8 cellular contexts compared by ENCODE assay signal in the genomic region with DNA sequence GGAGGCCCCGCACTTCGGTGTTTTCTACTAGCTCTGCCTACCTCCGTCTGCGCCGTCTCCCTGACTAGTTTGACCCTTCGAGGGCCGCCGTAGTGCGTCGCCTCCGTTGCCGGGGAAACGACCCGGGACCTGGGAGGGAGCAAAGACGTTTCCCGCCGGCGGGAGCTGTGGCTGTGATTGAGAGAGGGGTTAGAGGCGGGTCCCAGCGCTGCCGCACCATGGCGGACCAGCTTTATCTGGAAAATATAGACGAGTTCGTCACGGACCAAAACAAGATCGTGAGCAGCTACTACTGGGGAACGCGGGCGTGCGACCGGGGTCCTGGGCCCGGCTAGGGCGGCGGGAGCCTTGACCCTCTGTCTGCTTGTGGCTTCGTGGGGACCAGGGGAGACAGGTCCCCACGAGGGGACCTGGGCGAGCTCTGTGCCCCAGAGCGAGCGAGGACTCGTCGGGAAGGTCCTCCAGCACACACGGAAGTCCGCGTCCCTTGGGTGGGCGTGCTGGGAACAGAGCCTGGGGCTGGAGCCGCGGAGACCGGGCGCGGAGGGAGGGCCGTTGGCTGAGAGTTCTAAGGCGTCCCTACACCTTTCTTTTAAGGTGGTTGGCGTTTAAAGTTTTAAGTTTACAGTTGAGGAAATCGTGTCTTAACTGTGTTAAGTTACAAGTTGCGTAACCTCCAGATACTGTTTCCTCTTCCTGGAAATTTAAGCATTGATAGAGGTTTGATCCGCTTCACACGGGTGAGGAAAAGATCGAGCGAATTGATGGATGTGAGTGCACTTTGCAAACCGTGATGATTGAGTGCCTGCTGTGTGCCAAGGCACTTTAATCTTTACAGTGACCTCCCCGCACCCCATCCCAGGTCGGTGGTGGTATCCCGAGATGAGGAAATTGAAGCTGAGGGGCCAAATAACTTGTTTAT. TPM values are rescaled to one million over a fixed set of nuclear protein-coding genes. Genes with fewer than 3 reads are reported as not detected.
DNase-seq lines count a peak whose midpoint lies in the region; ATAC-seq and TF ChIP-seq lines count a peak whose summit lies in the region.

A gene with protein sequence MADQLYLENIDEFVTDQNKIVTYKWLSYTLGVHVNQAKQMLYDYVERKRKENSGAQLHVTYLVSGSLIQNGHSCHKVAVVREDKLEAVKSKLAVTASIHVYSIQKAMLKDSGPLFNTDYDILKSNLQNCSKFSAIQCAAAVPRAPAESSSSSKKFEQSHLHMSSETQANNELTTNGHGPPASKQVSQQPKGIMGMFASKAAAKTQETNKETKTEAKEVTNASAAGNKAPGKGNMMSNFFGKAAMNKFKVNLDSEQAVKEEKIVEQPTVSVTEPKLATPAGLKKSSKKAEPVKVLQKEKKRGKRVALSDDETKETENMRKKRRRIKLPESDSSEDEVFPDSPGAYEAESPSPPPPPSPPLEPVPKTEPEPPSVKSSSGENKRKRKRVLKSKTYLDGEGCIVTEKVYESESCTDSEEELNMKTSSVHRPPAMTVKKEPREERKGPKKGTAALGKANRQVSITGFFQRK (plus strand): TSS at position 142 of the 922 bp plus-strand sequence. CDS start 77 bp downstream, at position 219.

- intact Hi-C loops in left ventricle myocardium inferior (cut with micrococcal nuclease): no loop called here
- intact Hi-C loops in prostate gland (cut with DNase I): no loop called here

- H3K9me3 ChIP-seq in left ventricle myocardium inferior (replicated peaks) (no peaks in the 10 kb centered on the region), prostate gland (no peaks in the 10 kb centered on the region)

- H3K27ac ChIP-seq in left ventricle myocardium inferior (replicated peaks) (peak within 1 kb of the TSS; percentile 81), prostate gland (peak within 1 kb of the TSS; percentile 71 to 77)

- peak; percentile 42 for TF ChIP-seq POLR2A in prostate gland (IDR thresholded peaks at IDR 0.05)

- 2% methylated on average over 63 of the region's 63 CpGs for WGBS in prostate gland

- H3K36me3 ChIP-seq in left ventricle myocardium inferior (peaks cover 27% of the 10 kb centered on the region), prostate gland (no peaks in the 10 kb centered on the region)

- DNase-seq in NCI-H187 (lab: John Stamatoyannopoulos, UW) (peak; percentile 75 to 91), T-helper 2 cell (peak; percentile 84 to 94 (median 88)), amygdala (lab: John Stamatoyannopoulos, UW) (peak; percentile 67 to 96 (median 89)), left ventricle myocardium inferior (peak; percentile 94), prostate gland (ENCODE audit: low spot score) (peak; percentile 94), ureter (ENCODE audit: low spot score) (peak; percentile 92)

- H3K27me3 ChIP-seq in left ventricle myocardium inferior (ENCODE audit: low read depth) (no peaks in the 10 kb centered on the region), prostate gland (replicated peaks; ENCODE audit: insufficient read depth) (no peaks in the 10 kb centered on the region)

- peaks cover 23% of the 10 kb centered on the region for H3K4me1 ChIP-seq in left ventricle myocardium inferior
- no peaks in the 10 kb centered on the region for H3K4me1 ChIP-seq in prostate gland (replicated peaks)

- H3K4me3 ChIP-seq in left ventricle myocardium inferior: peak within 1 kb of the TSS; percentile 91
- peak within 1 kb of the TSS; percentile 94 to 98 for H3K4me3 ChIP-seq in prostate gland

- TF ChIP-seq CTCF in left ventricle myocardium inferior (IDR thresholded peaks at IDR 0.05; ENCODE audit: borderline replicate concordance) (no peak), prostate gland (IDR thresholded peaks at IDR 0.05) (peak in 2 of 4 experiments; percentile 10 to 34)

- ATAC-seq in GM18498 (IDR thresholded peaks at IDR 0.05; ENCODE audit: unreplicated experiment) (peak; percentile 92), HG02943 (IDR thresholded peaks at IDR 0.05; ENCODE audit: low read depth, unreplicated experiment) (peak; percentile 91)

RNA-seq across cellular contexts. Expression of the gene that starts here (rescaled TPM):
- total RNA-seq in left ventricle myocardium inferior: 6.2 TPM
- total RNA-seq in prostate gland: 10 to 100 TPM in 1 of 2 donors, 1 to 10 TPM in 1; 9.0 to 11.8 TPM
- 21.8 TPM for total RNA-seq in ureter

Comparison
In these comparisons a context has a peak if more than half of its experiments do, and no peak if none do; other contexts are left out.
1. Peak in every context shown above with its lines: DNase-seq, ATAC-seq, H3K4me3 ChIP-seq and H3K27ac ChIP-seq.